Comparison of ENCODE assay signal across 1 cellular context in the genomic region with DNA sequence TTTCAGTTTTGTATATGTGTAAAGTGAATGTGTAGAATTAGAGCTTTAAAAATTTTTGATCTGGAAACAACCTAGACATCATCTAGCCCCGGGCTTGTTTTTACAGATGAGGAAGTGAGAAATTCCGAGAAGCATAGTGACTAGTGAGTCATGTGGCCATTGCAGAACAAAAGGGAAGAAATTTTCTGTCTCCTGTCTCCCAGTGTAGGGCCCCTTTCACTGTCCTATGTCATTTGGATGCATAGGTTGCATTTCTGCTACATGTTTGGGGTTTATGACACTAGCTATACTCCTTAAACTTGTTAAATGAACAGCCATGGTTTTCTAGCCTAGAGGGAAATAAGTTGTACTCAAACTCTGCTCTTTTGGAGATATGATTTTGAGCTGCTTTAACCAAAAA.
TF ChIP-seq lines count a peak whose summit lies in the region.

No MANE protein-coding gene starts in this region.

TF ChIP-seq in K562, 482 proteins besides CTCF, POLR2A, EP300 and RAD21 (continued from another document and continues in another):
- TF ChIP-seq, protein P1, sequence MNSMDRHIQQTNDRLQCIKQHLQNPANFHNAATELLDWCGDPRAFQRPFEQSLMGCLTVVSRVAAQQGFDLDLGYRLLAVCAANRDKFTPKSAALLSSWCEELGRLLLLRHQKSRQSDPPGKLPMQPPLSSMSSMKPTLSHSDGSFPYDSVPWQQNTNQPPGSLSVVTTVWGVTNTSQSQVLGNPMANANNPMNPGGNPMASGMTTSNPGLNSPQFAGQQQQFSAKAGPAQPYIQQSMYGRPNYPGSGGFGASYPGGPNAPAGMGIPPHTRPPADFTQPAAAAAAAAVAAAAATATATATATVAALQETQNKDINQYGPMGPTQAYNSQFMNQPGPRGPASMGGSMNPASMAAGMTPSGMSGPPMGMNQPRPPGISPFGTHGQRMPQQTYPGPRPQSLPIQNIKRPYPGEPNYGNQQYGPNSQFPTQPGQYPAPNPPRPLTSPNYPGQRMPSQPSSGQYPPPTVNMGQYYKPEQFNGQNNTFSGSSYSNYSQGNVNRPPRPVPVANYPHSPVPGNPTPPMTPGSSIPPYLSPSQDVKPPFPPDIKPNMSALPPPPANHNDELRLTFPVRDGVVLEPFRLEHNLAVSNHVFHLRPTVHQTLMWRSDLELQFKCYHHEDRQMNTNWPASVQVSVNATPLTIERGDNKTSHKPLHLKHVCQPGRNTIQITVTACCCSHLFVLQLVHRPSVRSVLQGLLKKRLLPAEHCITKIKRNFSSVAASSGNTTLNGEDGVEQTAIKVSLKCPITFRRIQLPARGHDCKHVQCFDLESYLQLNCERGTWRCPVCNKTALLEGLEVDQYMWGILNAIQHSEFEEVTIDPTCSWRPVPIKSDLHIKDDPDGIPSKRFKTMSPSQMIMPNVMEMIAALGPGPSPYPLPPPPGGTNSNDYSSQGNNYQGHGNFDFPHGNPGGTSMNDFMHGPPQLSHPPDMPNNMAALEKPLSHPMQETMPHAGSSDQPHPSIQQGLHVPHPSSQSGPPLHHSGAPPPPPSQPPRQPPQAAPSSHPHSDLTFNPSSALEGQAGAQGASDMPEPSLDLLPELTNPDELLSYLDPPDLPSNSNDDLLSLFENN (IDR thresholded peaks at IDR 0.05; ENCODE audit: low read depth in 2 of 2, low read length in 2 of 2): no peak
- TF ChIP-seq FOXA3 (CRISPR knock-in tag; conservative IDR thresholded peaks at IDR 0.05 in 1 of 2, IDR thresholded peaks at IDR 0.05 in 1 of 2) (no peak), SAP30 (IDR thresholded peaks at IDR 0.05; ENCODE audit: borderline replicate concordance, insufficient read depth, low read depth, low read length, poor library complexity, severe bottlenecking) (no peak), ELF4 (CRISPR knock-in tag; IDR thresholded peaks at IDR 0.05) (no peak), ZNF165 (CRISPR knock-in tag; IDR thresholded peaks at IDR 0.05; ENCODE audit: borderline replicate concordance) (no peak), MEF2A (IDR thresholded peaks at IDR 0.05; ENCODE audit: control insufficient read depth, low read depth, low read length) (no peak), TAF7 (tag; IDR thresholded peaks at IDR 0.05) (no peak), NFE2 (IDR thresholded peaks at IDR 0.05; ENCODE audit: low read depth) (0 out of 2 replicates have a peak, but pooled peaks have one; percentile 11), NFRKB (IDR thresholded peaks at IDR 0.05; ENCODE audit: low read depth) (0 out of 2 replicates have a peak, but pooled peaks have one; percentile 74), PHF21A (IDR thresholded peaks at IDR 0.05; ENCODE audit: borderline replicate concordance, low read depth) (no peak), NCOA1 (IDR thresholded peaks at IDR 0.05; ENCODE audit: low read depth) (no peak), ARHGAP35 (IDR thresholded peaks at IDR 0.05; ENCODE audit: partially characterized antibody) (no peak), TBL1XR1 (IDR thresholded peaks at IDR 0.05; ENCODE audit: low read length in 2 of 2) (no peak), ZNF695 (CRISPR knock-in tag; IDR thresholded peaks at IDR 0.05) (no peak), EWSR1 (IDR thresholded peaks at IDR 0.05; ENCODE audit: borderline replicate concordance, low read depth, partially characterized antibody) (no peak), ZNF174 (CRISPR knock-in tag; IDR thresholded peaks at IDR 0.05) (no peak), ZNF76 (CRISPR knock-in tag; IDR thresholded peaks at IDR 0.05; ENCODE audit: borderline replicate concordance) (no peak), ZFP1 (CRISPR knock-in tag; IDR thresholded peaks at IDR 0.05) (no peak), YY1 (IDR thresholded peaks at IDR 0.05; ENCODE audit: borderline replicate concordance in 1 of 3, control insufficient read depth in 1 of 3, extremely low read depth in 1 of 3, insufficient read depth in 3 of 3, insufficient read length in 1 of 3, insufficient replicate concordance in 2 of 3, low read depth in 1 of 3, low read length in 2 of 3) (peak in 1 of 3 experiments; percentile 31), MTA1 (IDR thresholded peaks at IDR 0.05; ENCODE audit: borderline replicate concordance) (no peak), MEF2D (tag; conservative IDR thresholded peaks at IDR 0.05; ENCODE audit: low read depth) (no peak), TAF15 (IDR thresholded peaks at IDR 0.05; ENCODE audit: low read depth, low read length) (no peak), ZNF589 (CRISPR knock-in tag; IDR thresholded peaks at IDR 0.05; ENCODE audit: low read depth) (peak; percentile 52; the same call in 1 of the 2 replicates), POLR2G (IDR thresholded peaks at IDR 0.05; ENCODE audit: low read depth, low read length) (no peak), HNRNPLL (IDR thresholded peaks at IDR 0.05; ENCODE audit: low read depth, low read length, poor library complexity, severe bottlenecking) (no peak), HDAC2 (IDR thresholded peaks at IDR 0.05) (no peak), ZNF253 (CRISPR knock-in tag; conservative IDR thresholded peaks at IDR 0.05) (no peak), SRF (CRISPR knock-in tag; IDR thresholded peaks at IDR 0.05) (no peak), SRSF3 (IDR thresholded peaks at IDR 0.05; ENCODE audit: insufficient read depth, low read length) (no peak), CBFA2T3 (IDR thresholded peaks at IDR 0.05) (no peak), ZNF75A (CRISPR knock-in tag; IDR thresholded peaks at IDR 0.05) (no peak), MCM3 (IDR thresholded peaks at IDR 0.05) (no peak), EP400 (IDR thresholded peaks at IDR 0.05) (peak; percentile 17; the same call in 1 of the 2 replicates), MCM5 (IDR thresholded peaks at IDR 0.05; ENCODE audit: low read depth) (no peak), IFI16 (CRISPR knock-in tag; IDR thresholded peaks at IDR 0.05) (no peak)
- TF ChIP-seq, protein P2, sequence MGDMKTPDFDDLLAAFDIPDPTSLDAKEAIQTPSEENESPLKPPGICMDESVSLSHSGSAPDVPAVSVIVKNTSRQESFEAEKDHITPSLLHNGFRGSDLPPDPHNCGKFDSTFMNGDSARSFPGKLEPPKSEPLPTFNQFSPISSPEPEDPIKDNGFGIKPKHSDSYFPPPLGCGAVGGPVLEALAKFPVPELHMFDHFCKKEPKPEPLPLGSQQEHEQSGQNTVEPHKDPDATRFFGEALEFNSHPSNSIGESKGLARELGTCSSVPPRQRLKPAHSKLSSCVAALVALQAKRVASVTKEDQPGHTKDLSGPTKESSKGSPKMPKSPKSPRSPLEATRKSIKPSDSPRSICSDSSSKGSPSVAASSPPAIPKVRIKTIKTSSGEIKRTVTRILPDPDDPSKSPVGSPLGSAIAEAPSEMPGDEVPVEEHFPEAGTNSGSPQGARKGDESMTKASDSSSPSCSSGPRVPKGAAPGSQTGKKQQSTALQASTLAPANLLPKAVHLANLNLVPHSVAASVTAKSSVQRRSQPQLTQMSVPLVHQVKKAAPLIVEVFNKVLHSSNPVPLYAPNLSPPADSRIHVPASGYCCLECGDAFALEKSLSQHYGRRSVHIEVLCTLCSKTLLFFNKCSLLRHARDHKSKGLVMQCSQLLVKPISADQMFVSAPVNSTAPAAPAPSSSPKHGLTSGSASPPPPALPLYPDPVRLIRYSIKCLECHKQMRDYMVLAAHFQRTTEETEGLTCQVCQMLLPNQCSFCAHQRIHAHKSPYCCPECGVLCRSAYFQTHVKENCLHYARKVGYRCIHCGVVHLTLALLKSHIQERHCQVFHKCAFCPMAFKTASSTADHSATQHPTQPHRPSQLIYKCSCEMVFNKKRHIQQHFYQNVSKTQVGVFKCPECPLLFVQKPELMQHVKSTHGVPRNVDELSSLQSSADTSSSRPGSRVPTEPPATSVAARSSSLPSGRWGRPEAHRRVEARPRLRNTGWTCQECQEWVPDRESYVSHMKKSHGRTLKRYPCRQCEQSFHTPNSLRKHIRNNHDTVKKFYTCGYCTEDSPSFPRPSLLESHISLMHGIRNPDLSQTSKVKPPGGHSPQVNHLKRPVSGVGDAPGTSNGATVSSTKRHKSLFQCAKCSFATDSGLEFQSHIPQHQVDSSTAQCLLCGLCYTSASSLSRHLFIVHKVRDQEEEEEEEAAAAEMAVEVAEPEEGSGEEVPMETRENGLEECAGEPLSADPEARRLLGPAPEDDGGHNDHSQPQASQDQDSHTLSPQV (IDR thresholded peaks at IDR 0.05): peak; percentile 52; the same call in 1 of the 2 replicates
- TF ChIP-seq, protein P3, sequence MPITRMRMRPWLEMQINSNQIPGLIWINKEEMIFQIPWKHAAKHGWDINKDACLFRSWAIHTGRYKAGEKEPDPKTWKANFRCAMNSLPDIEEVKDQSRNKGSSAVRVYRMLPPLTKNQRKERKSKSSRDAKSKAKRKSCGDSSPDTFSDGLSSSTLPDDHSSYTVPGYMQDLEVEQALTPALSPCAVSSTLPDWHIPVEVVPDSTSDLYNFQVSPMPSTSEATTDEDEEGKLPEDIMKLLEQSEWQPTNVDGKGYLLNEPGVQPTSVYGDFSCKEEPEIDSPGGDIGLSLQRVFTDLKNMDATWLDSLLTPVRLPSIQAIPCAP (CRISPR knock-in tag; IDR thresholded peaks at IDR 0.05; ENCODE audit: borderline replicate concordance): no peak
- TF ChIP-seq, protein P4, sequence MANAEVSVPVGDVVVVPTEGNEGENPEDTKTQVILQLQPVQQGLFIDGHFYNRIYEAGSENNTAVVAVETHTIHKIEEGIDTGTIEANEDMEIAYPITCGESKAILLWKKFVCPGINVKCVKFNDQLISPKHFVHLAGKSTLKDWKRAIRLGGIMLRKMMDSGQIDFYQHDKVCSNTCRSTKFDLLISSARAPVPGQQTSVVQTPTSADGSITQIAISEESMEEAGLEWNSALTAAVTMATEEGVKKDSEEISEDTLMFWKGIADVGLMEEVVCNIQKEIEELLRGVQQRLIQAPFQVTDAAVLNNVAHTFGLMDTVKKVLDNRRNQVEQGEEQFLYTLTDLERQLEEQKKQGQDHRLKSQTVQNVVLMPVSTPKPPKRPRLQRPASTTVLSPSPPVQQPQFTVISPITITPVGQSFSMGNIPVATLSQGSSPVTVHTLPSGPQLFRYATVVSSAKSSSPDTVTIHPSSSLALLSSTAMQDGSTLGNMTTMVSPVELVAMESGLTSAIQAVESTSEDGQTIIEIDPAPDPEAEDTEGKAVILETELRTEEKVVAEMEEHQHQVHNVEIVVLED (CRISPR knock-in tag; IDR thresholded peaks at IDR 0.05): no peak
- TF ChIP-seq, protein P5, sequence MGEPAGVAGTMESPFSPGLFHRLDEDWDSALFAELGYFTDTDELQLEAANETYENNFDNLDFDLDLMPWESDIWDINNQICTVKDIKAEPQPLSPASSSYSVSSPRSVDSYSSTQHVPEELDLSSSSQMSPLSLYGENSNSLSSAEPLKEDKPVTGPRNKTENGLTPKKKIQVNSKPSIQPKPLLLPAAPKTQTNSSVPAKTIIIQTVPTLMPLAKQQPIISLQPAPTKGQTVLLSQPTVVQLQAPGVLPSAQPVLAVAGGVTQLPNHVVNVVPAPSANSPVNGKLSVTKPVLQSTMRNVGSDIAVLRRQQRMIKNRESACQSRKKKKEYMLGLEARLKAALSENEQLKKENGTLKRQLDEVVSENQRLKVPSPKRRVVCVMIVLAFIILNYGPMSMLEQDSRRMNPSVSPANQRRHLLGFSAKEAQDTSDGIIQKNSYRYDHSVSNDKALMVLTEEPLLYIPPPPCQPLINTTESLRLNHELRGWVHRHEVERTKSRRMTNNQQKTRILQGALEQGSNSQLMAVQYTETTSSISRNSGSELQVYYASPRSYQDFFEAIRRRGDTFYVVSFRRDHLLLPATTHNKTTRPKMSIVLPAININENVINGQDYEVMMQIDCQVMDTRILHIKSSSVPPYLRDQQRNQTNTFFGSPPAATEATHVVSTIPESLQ (CRISPR knock-in tag; IDR thresholded peaks at IDR 0.05): no peak
- TF ChIP-seq, protein P6, sequence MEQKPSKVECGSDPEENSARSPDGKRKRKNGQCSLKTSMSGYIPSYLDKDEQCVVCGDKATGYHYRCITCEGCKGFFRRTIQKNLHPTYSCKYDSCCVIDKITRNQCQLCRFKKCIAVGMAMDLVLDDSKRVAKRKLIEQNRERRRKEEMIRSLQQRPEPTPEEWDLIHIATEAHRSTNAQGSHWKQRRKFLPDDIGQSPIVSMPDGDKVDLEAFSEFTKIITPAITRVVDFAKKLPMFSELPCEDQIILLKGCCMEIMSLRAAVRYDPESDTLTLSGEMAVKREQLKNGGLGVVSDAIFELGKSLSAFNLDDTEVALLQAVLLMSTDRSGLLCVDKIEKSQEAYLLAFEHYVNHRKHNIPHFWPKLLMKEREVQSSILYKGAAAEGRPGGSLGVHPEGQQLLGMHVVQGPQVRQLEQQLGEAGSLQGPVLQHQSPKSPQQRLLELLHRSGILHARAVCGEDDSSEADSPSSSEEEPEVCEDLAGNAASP (IDR thresholded peaks at IDR 0.05): no peak
- TF ChIP-seq, protein P7, sequence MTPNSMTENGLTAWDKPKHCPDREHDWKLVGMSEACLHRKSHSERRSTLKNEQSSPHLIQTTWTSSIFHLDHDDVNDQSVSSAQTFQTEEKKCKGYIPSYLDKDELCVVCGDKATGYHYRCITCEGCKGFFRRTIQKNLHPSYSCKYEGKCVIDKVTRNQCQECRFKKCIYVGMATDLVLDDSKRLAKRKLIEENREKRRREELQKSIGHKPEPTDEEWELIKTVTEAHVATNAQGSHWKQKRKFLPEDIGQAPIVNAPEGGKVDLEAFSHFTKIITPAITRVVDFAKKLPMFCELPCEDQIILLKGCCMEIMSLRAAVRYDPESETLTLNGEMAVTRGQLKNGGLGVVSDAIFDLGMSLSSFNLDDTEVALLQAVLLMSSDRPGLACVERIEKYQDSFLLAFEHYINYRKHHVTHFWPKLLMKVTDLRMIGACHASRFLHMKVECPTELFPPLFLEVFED (CRISPR knock-in tag; conservative IDR thresholded peaks at IDR 0.05): no peak
- TF ChIP-seq, protein P8, sequence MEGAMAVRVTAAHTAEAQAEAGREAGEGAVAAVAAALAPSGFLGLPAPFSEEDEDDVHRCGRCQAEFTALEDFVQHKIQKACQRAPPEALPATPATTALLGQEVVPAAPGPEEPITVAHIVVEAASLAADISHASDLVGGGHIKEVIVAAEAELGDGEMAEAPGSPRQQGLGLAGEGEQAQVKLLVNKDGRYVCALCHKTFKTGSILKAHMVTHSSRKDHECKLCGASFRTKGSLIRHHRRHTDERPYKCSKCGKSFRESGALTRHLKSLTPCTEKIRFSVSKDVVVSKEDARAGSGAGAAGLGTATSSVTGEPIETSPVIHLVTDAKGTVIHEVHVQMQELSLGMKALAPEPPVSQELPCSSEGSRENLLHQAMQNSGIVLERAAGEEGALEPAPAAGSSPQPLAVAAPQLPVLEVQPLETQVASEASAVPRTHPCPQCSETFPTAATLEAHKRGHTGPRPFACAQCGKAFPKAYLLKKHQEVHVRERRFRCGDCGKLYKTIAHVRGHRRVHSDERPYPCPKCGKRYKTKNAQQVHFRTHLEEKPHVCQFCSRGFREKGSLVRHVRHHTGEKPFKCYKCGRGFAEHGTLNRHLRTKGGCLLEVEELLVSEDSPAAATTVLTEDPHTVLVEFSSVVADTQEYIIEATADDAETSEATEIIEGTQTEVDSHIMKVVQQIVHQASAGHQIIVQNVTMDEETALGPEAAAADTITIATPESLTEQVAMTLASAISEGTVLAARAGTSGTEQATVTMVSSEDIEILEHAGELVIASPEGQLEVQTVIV (CRISPR knock-in tag; IDR thresholded peaks at IDR 0.05; ENCODE audit: borderline replicate concordance): no peak
- TF ChIP-seq, protein P9, sequence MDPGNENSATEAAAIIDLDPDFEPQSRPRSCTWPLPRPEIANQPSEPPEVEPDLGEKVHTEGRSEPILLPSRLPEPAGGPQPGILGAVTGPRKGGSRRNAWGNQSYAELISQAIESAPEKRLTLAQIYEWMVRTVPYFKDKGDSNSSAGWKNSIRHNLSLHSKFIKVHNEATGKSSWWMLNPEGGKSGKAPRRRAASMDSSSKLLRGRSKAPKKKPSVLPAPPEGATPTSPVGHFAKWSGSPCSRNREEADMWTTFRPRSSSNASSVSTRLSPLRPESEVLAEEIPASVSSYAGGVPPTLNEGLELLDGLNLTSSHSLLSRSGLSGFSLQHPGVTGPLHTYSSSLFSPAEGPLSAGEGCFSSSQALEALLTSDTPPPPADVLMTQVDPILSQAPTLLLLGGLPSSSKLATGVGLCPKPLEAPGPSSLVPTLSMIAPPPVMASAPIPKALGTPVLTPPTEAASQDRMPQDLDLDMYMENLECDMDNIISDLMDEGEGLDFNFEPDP (CRISPR knock-in tag; IDR thresholded peaks at IDR 0.05): no peak
